In the genomic region with DNA sequence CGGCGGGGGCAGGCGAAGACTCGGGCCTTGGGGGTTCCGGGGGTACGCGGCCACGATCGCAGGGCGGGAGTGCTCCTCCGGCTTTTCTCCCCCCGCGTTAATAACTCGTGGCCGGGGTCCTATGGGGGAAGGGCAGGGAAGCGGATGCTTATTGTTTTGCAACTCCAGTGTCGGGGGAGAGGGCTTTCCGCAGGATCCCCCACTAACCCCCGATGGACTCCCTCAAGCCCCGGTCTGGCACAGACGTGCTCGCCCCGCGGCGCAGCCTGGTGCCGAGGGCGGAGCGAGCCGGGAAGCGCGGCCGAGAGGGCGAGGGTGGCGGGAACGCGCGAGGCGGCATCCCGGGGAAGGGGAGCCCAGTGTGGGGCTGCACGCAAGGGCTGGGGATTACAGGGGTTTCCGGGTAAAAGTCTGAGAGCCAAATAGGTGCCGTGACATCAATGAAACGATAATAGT, we compare ENCODE assay signal across 8 cellular contexts. TPM values are rescaled to one million over a fixed set of nuclear protein-coding genes. Genes with fewer than 3 reads are reported as not detected.
DNase-seq lines count a peak whose midpoint lies in the region; ATAC-seq, FAIRE-seq and TF ChIP-seq lines count a peak whose summit lies in the region.

No MANE protein-coding gene starts in this region.

- H3K4me1 Mint-ChIP-seq in T-cell = peaks cover 13 to 21% (median 20%) of the 10 kb centered on the region in 3 donors

- DNase-seq in GM06990 (ENCODE audit: extremely low read depth, insufficient read length) (peak; percentile 84), T-cell (peak in 29 of 34 experiments; percentile 0 to 45 (median 13)), astrocyte of the hippocampus (ENCODE audit: low read depth, low spot score) (peak; percentile 55), small intestine (peak; percentile 49), NCI-H2029 (lab: John Stamatoyannopoulos, UW) (no peak)

- H3K27me3 Mint-ChIP-seq in T-cell = peaks cover 0 to 5% of the 10 kb centered on the region in 2 donors

- no peaks in the 10 kb centered on the region for H3K36me3 Mint-ChIP-seq in T-cell

- H3K36me3 ChIP-seq in GM06990 (ENCODE audit: control insufficient read depth, insufficient read depth, low read length) = no peaks in the 10 kb centered on the region
- no peaks in the 10 kb centered on the region for H3K36me3 ChIP-seq in small intestine (ENCODE audit: control insufficient read depth in 2 of 2, insufficient read depth in 2 of 2, low read length in 2 of 2)

- no peaks in the 10 kb centered on the region for H3K27me3 ChIP-seq in GM06990 (replicated peaks; ENCODE audit: control insufficient read depth, insufficient read depth, low read length)
- H3K27me3 ChIP-seq in small intestine (ENCODE audit: control insufficient read depth in 2 of 2, insufficient read depth in 2 of 2, low read length in 2 of 2) = no peaks in the 10 kb centered on the region

- peak overlapping the region; percentile 86 to 89 (median 87) for H3K4me3 Mint-ChIP-seq in T-cell

- TF ChIP-seq EP300 in Ishikawa (IDR thresholded peaks at IDR 0.05; ENCODE audit: borderline replicate concordance) = no peak

- ATAC-seq in GM21619 (IDR thresholded peaks at IDR 0.05; ENCODE audit: unreplicated experiment) = peak; percentile 45
- ATAC-seq in T-cell (replicated peaks in 1 of 4) = peak; percentile 49 to 62 (median 58)

- no peaks in the 10 kb centered on the region for H3K9me3 ChIP-seq in iPS-18c (ENCODE audit: control insufficient read depth, insufficient read depth, low read length)
- no peaks in the 10 kb centered on the region for H3K9me3 ChIP-seq in small intestine (ENCODE audit: control insufficient read depth, low read depth)

- POLR2A ChIA-PET in T-cell (lab: Charles Lee) = no interaction called here

- FAIRE-seq in small intestine (lab: Jason Lieb, UNC) = no peak

- H3K4me3 ChIP-seq in GM06990 (replicated peaks; ENCODE audit: low read depth, low read length) = peak overlapping the region; percentile 88
- peak overlapping the region; percentile 83 for H3K4me3 ChIP-seq in iPS-18c (ENCODE audit: insufficient read depth, low read depth, low read length)
- H3K4me3 ChIP-seq in small intestine (ENCODE audit: low read depth in 1 of 2, low read length in 2 of 2) = peak overlapping the region; percentile 80 to 92

- no peak for TF ChIP-seq CTCF in GM06990 (IDR thresholded peaks at IDR 0.05; ENCODE audit: insufficient read depth, low read length, poor library complexity, severe bottlenecking)

- no peak for TF ChIP-seq RAD21 in Ishikawa (IDR thresholded peaks at IDR 0.05; ENCODE audit: low read depth)

- 0 to 1% (median 0%) methylated on average over 33 to 43 of the region's 43 CpGs for WGBS in small intestine, 3 donors

- peaks cover 2 to 3% of the 10 kb centered on the region in 2 donors for H3K4me1 ChIP-seq in small intestine (ENCODE audit: control insufficient read depth in 2 of 2, insufficient read depth in 1 of 2, low read depth in 1 of 2, low read length in 1 of 2)

- peak overlapping the region in 1 of 2 donors; percentile 83 for H3K27ac Mint-ChIP-seq in T-cell

- H3K9me3 Mint-ChIP-seq in T-cell = no peaks in the 10 kb centered on the region

- peak overlapping the region; percentile 70 to 76 for H3K27ac ChIP-seq in small intestine (ENCODE audit: low read depth in 1 of 2, low read length in 1 of 2)

- CTCF ChIA-PET in T-cell (lab: Charles Lee) = interaction anchor here in 1 of 2 donors (0.7 kb wide), 2 partner anchors 9 to 42 kb away, joined by 4 read pairs; no protein-coding TSS in a partner anchor

TF ChIP-seq in Ishikawa, 13 proteins besides CTCF, POLR2A, EP300 and RAD21:
- TF ChIP-seq FOXM1 (IDR thresholded peaks at IDR 0.05; ENCODE audit: borderline replicate concordance, low read depth) (no peak), YY1 (IDR thresholded peaks at IDR 0.05; ENCODE audit: low read depth) (no peak), REST (IDR thresholded peaks at IDR 0.05; ENCODE audit: low read depth) (no peak; the same call in 1 of the 2 replicates), USF1 (IDR thresholded peaks at IDR 0.05) (no peak), TEAD4 (IDR thresholded peaks at IDR 0.05) (no peak), ZBTB7A (IDR thresholded peaks at IDR 0.05; ENCODE audit: low read depth) (no peak), MAX (IDR thresholded peaks at IDR 0.05) (no peak), TCF12 (IDR thresholded peaks at IDR 0.05; ENCODE audit: low read depth) (no peak), EGR1 (IDR thresholded peaks at IDR 0.05) (no peak), CEBPB (IDR thresholded peaks at IDR 0.05) (0 out of 2 replicates have a peak, but pooled peaks have one; percentile 6), TAF1 (IDR thresholded peaks at IDR 0.05; ENCODE audit: low read depth) (peak; percentile 36; the same call in 1 of the 2 replicates), NFIC (IDR thresholded peaks at IDR 0.05) (no peak), CREB1 (IDR thresholded peaks at IDR 0.05; ENCODE audit: low read depth) (no peak)

RNA-seq across cellular contexts. Expression of gene UCK2, which starts 0.7 kb away (rescaled TPM):
- 1 to 10 TPM; 2.8 to 9.0 (median 6.9) TPM for total RNA-seq in T-cell
- 10 to 100 TPM; 35.1 to 37.6 (median 35.9) TPM for polyA plus RNA-seq in small intestine

RNA-seq across cellular contexts. Expression of gene TMCO1, which starts 59.5 kb away (rescaled TPM):
- total RNA-seq in T-cell = 10 to 100 TPM; 36.2 to 67.1 (median 51.4) TPM
- 100 to 1,000 TPM in 1 of 3 donors, 10 to 100 TPM in 2; 68.7 to 143 (median 87.5) TPM for polyA plus RNA-seq in small intestine
